Comparison of ENCODE assay signal across 13 cellular contexts in the genomic region with DNA sequence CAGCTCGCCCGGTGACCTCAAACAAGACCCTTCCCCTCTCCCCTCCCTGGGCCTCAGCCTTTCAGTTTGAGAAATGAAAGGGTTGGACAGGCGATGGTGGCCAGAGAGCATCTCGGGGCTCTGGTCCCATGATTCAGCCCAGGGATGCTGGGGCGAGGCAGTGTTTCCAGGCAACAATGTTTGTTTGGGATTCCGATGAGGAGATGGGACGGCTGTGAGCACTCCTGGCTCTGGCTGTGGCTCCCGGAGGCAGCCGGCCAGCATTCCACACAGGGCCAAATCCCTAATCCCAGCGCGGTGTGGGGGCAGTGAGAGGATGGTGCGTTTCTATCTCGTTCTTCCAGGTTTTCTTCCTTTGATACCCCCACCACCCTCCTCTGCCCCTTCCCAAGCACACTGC.
A peak's percentile ranks its signal among the peaks of the same experiment; 100 is the strongest.
DNase-seq lines count a peak whose midpoint lies in the region; ATAC-seq and TF ChIP-seq lines count a peak whose summit lies in the region.
"Had no signal": no experiment of that assay in that cellular context is flagged by ENCODE, and none has a peak within 500 bp of the region (broad histone marks: within the 10 kb centered on the region; RNA-seq: fewer than 3 reads in every experiment).

No MANE protein-coding gene starts in this region.

- peaks cover 12% of the 10 kb centered on the region for H3K27me3 ChIP-seq in RWPE2 (ENCODE audit: insufficient read depth, poor library complexity, severe bottlenecking)
- no peaks in the 10 kb centered on the region for H3K27me3 ChIP-seq in gastroesophageal sphincter
- H3K27me3 ChIP-seq: BE2C, thyroid gland had no signal

- TF ChIP-seq CTCF in AG09309 (IDR thresholded peaks at IDR 0.05; ENCODE audit: control insufficient read depth, insufficient read depth, low read depth, low read length, missing control alignments) = no peak
- no peak for TF ChIP-seq CTCF in RWPE2 (IDR thresholded peaks at IDR 0.05; ENCODE audit: poor library complexity, severe bottlenecking)
- TF ChIP-seq CTCF in gastroesophageal sphincter (IDR thresholded peaks at IDR 0.05) = no peak

- intact Hi-C loops in posterior vena cava (cut with DNase I) = no loop called here

- H3K27ac ChIP-seq in RWPE2 (ENCODE audit: poor library complexity, severe bottlenecking) (no peak overlapping the region), gastroesophageal sphincter (peak overlapping the region; percentile 66 to 96 (median 92))
- H3K27ac ChIP-seq: thyroid gland had no signal

- 0 to 28% methylated on average over 1 to 2 of the region's 13 CpGs for WGBS in gastroesophageal sphincter (ENCODE audit: low coverage in 1 of 2), 2 donors

- H3K4me1 ChIP-seq in RWPE2 (ENCODE audit: insufficient read depth, poor library complexity, severe bottlenecking) = no peaks in the 10 kb centered on the region
- peaks cover 6 to 72% (median 47%) of the 10 kb centered on the region in 3 donors for H3K4me1 ChIP-seq in gastroesophageal sphincter

- no peak overlapping the region for H3K4me3 ChIP-seq in AG09309 (ENCODE audit: control insufficient read depth, low read depth, low read length)
- no peak overlapping the region for H3K4me3 ChIP-seq in RWPE2 (ENCODE audit: severe bottlenecking)
- no peak overlapping the region for H3K4me3 ChIP-seq in gastroesophageal sphincter
- H3K4me3 ChIP-seq: thyroid gland had no signal

- no peaks in the 10 kb centered on the region for H3K9me3 ChIP-seq in RWPE2 (ENCODE audit: severe bottlenecking)
- no peaks in the 10 kb centered on the region for H3K9me3 ChIP-seq in gastroesophageal sphincter
- H3K9me3 ChIP-seq: BE2C, thyroid gland had no signal

- no peak for TF ChIP-seq EP300 in gastroesophageal sphincter (IDR thresholded peaks at IDR 0.05)

- ATAC-seq in RWPE2 (ENCODE audit: low read depth) (peak; percentile 46; the same call in 2 of the 3 replicates), gastroesophageal sphincter (peak; percentile 79), HG02610 (IDR thresholded peaks at IDR 0.05; ENCODE audit: unreplicated experiment) (no peak), HG02938 (IDR thresholded peaks at IDR 0.05; ENCODE audit: unreplicated experiment) (no peak)
- ATAC-seq: natural killer cell had no signal

- no peaks in the 10 kb centered on the region for H3K36me3 ChIP-seq in RWPE2 (ENCODE audit: low read depth)
- H3K36me3 ChIP-seq in gastroesophageal sphincter = no peaks in the 10 kb centered on the region
- H3K36me3 ChIP-seq: BE2C, thyroid gland had no signal

- peak; percentile 3 for DNase-seq in AG09309 (ENCODE audit: low read depth)
- no peak for DNase-seq in RWPE2 (ENCODE audit: low spot score)
- DNase-seq in posterior vena cava (ENCODE audit: low spot score) = peak; percentile 96
- no peak for DNase-seq in D341Med (ENCODE audit: low spot score)
- no peak for DNase-seq in A172 (ENCODE audit: low spot score)
- DNase-seq: BE2C; natural killer cell; NCI-H524 treated with DMSO at 0.1 percent for 48 hours; stimulated activated CD4-positive, alpha-beta T cell treated with anti-CD3 and anti-CD28 coated beads, Interleukin-4, amount 100 ng/mL, for 1 hour; thyroid gland had no signal

- no peak for TF ChIP-seq POLR2A in gastroesophageal sphincter (IDR thresholded peaks at IDR 0.05)

Comparison
In these comparisons a context has a peak if more than half of its experiments do, and no peak if none do; other contexts are left out.
1. DNase-seq: peak in AG09309 (single experiment) and posterior vena cava (single experiment); none in RWPE2 (single experiment), D341Med (single experiment) and A172 (single experiment).
2. ATAC-seq: peak in RWPE2 (single experiment) and gastroesophageal sphincter (single experiment); none in HG02610 (single experiment) and HG02938 (single experiment).